Comparison of ENCODE assay signal across 14 cellular contexts in genomic region chr1:181129771-181130606, GRCh38. TPM values are rescaled to one million over a fixed set of nuclear protein-coding genes. Genes with fewer than 3 reads are reported as not detected.
DNase-seq lines count a peak whose midpoint lies in the region; ATAC-seq, FAIRE-seq and TF ChIP-seq lines count a peak whose summit lies in the region.
"Had no signal": no experiment of that assay in that cellular context is flagged by ENCODE, and none has a peak within 500 bp of the region (broad histone marks: within the 10 kb centered on the region; RNA-seq: fewer than 3 reads in every experiment).

No MANE protein-coding gene starts in this region.

- H3K79me2 ChIP-seq in H1 (ENCODE audit: control insufficient read depth in 1 of 2, insufficient read depth in 2 of 2, low read length in 2 of 2), result no peaks in the 10 kb centered on the region

- H3K18ac ChIP-seq in H1 (ENCODE audit: extremely low read depth, low read length), result peak overlapping the region; percentile 56; the same call in 1 of the 2 replicates

- no peak for ATAC-seq in A549

- H4K8ac ChIP-seq in H1 (ENCODE audit: extremely low read depth, insufficient read depth, low read length), result no peak overlapping the region

- no peak overlapping the region for H2AFZ ChIP-seq in H1 (ENCODE audit: low read length)

- H2AK5ac ChIP-seq in H1 (ENCODE audit: low read depth, low read length), result peak overlapping the region; percentile 7; the same call in 1 of the 2 replicates

- H2BK20ac ChIP-seq in H1 (ENCODE audit: low read length), result peak overlapping the region; percentile 49; the same call in 1 of the 2 replicates

- FAIRE-seq in A549 (lab: Jason Lieb, UNC) (no peak), H1 (lab: Jason Lieb, UNC) (no peak)
- FAIRE-seq: endometrium, kidney had no signal

- H3K36me3 ChIP-seq in H1 (ENCODE audit: control insufficient read depth in 2 of 4, insufficient read depth in 4 of 4, low read length in 3 of 4), result no peaks in the 10 kb centered on the region
- no peaks in the 10 kb centered on the region for H3K36me3 ChIP-seq in BE2C
- H3K36me3 ChIP-seq in A673 (ENCODE audit: insufficient read depth, low read length, poor library complexity, severe bottlenecking), result no peaks in the 10 kb centered on the region
- H3K36me3 ChIP-seq: breast epithelium, gastroesophageal sphincter had no signal

- no peak overlapping the region for H3K56ac ChIP-seq in H1 (replicated peaks; ENCODE audit: insufficient read length, low read depth, low read length)

- TF ChIP-seq EP300 in A549 (IDR thresholded peaks at IDR 0.05) (no peak), H1 (IDR thresholded peaks at IDR 0.05; ENCODE audit: borderline replicate concordance in 1 of 2, low read depth in 2 of 2, low read length in 2 of 2) (no peak)

- H3K4me3 ChIP-seq in A549 (no peak overlapping the region), GM12875 (ENCODE audit: low read depth, low read length) (peak overlapping the region; percentile 19), H1 (ENCODE audit: extremely low read depth in 1 of 4, insufficient read depth in 2 of 4, low read depth in 3 of 4, low read length in 4 of 4) (no peak overlapping the region), BE2C (ENCODE audit: low read depth, low read length) (no peak overlapping the region), A673 (ENCODE audit: low read depth, low read length, poor library complexity, severe bottlenecking) (no peak overlapping the region)
- H3K4me3 ChIP-seq: breast epithelium, gastroesophageal sphincter had no signal

- peak overlapping the region; percentile 94; the same call in 1 of the 2 replicates for H2BK12ac ChIP-seq in H1 (ENCODE audit: low read depth, low read length)

- H3K4me1 ChIP-seq in A549 (peaks cover 76% of the 10 kb centered on the region), H1 (replicated peaks in 1 of 4; ENCODE audit: control insufficient read depth in 3 of 4, insufficient read depth in 4 of 4, low read length in 3 of 4) (peaks cover 22 to 43% (median 32%) of the 10 kb centered on the region in 4 experiments), BE2C (peaks cover 8% of the 10 kb centered on the region), A673 (ENCODE audit: insufficient read depth, low read length, poor library complexity, severe bottlenecking) (peaks cover 32% of the 10 kb centered on the region)

- no peaks in the 10 kb centered on the region for H3K79me1 ChIP-seq in H1 (ENCODE audit: low read depth, low read length)

- H3K4ac ChIP-seq in H1 (replicated peaks; ENCODE audit: insufficient read length, low read depth, low read length), result peak overlapping the region; percentile 30

- H4K5ac ChIP-seq in H1 (ENCODE audit: insufficient read length, low read depth, low read length), result no peak overlapping the region

- peak overlapping the region; percentile 100 for H2BK15ac ChIP-seq in H1 (ENCODE audit: low read length)

- H3K14ac ChIP-seq in H1 (ENCODE audit: insufficient read length), result no peak overlapping the region

- H3K9me3 ChIP-seq in A549 (no peaks in the 10 kb centered on the region), H1 (ENCODE audit: insufficient read depth in 2 of 2, low read depth in 1 of 2, low read length in 1 of 2) (no peaks in the 10 kb centered on the region), BE2C (no peaks in the 10 kb centered on the region), A673 (ENCODE audit: low read depth, low read length, poor library complexity, severe bottlenecking) (no peaks in the 10 kb centered on the region)
- H3K9me3 ChIP-seq: breast epithelium, gastroesophageal sphincter had no signal

- peak overlapping the region; percentile 81 for H4K91ac ChIP-seq in H1 (replicated peaks; ENCODE audit: insufficient read length, low read length)

- TF ChIP-seq POLR2A in A549 (IDR thresholded peaks at IDR 0.05; ENCODE audit: low read length) (no peak), H1 (IDR thresholded peaks at IDR 0.05; ENCODE audit: control extremely low read depth in 1 of 2, low read depth in 2 of 2, low read length in 2 of 2) (no peak)

- intact Hi-C loops in A673 (cut with micrococcal nuclease; ENCODE audit: unreplicated experiment), result no loop called here

- no peak for TF ChIP-seq CTCF in A549 (IDR thresholded peaks at IDR 0.05)
- no peak for TF ChIP-seq CTCF in GM12875 (IDR thresholded peaks at IDR 0.05; ENCODE audit: borderline replicate concordance, insufficient read depth, low read depth, low read length)
- no peak for TF ChIP-seq CTCF in H1 (IDR thresholded peaks at IDR 0.05; ENCODE audit: control extremely low read depth in 1 of 3, insufficient read depth in 1 of 3, low read depth in 1 of 3, low read length in 3 of 3)
- TF ChIP-seq CTCF in BE2C (IDR thresholded peaks at IDR 0.05; ENCODE audit: low read depth, low read length), result no peak
- TF ChIP-seq CTCF in A673 (conservative IDR thresholded peaks at IDR 0.05; ENCODE audit: low read depth, low read length), result no peak

- H3K27ac ChIP-seq in A549 (peak overlapping the region; percentile 73 to 90), H1 (ENCODE audit: low read depth, low read length) (no peak overlapping the region), A673 (ENCODE audit: low read depth, low read length, poor library complexity, severe bottlenecking) (no peak overlapping the region)
- H3K27ac ChIP-seq: breast epithelium had no signal

- BruUV-seq in A673 (replicated peaks; lab: Mats Ljungman, UMichigan), result no TSS peak

- no peaks in the 10 kb centered on the region for H3K23me2 ChIP-seq in H1 (ENCODE audit: low read depth, low read length)

- DNase-seq in A549 (ENCODE audit: low read depth in 1 of 2, low spot score in 1 of 2) (no peak), NAMALWA (ENCODE audit: low spot score) (peak; percentile 71), H1 (ENCODE audit: low read depth in 1 of 2, low spot score in 2 of 2) (no peak), BE2C (no peak), A673 (ENCODE audit: low spot score) (no peak), NCI-H2081 treated with DMSO at 0.1 percent for 48 hours (lab: John Stamatoyannopoulos, UW) (no peak), NCI-H1417 (lab: John Stamatoyannopoulos, UW) (no peak)
- DNase-seq: kidney; NCI-H2171 treated with DMSO at 0.1 percent for 48 hours; stimulated activated CD4-positive, alpha-beta T cell treated with anti-CD3 and anti-CD28 coated beads, Interleukin-2, amount 100 ng/mL, for 24 hours had no signal

- H3K4me2 ChIP-seq in A549 (no peak overlapping the region), H1 (ENCODE audit: insufficient read depth in 1 of 2, low read depth in 2 of 2, low read length in 2 of 2) (peak overlapping the region in 1 of 2 experiments; percentile 71; a peak in 1 of 4 replicates)

- no peaks in the 10 kb centered on the region; a peak in 2 of 7 replicates for H3K27me3 ChIP-seq in H1 (replicated peaks in 1 of 4; ENCODE audit: control insufficient read depth in 3 of 4, extremely low read depth in 1 of 4, insufficient read depth in 3 of 4, low read length in 3 of 4)
- H3K27me3 ChIP-seq in BE2C, result no peaks in the 10 kb centered on the region
- no peaks in the 10 kb centered on the region for H3K27me3 ChIP-seq in A673 (replicated peaks; ENCODE audit: insufficient read depth, low read depth, low read length, poor library complexity)
- H3K27me3 ChIP-seq: breast epithelium, gastroesophageal sphincter had no signal

- POLR2A ChIA-PET in A549 (lab: Yijun Ruan, JAX), result interaction anchor here (1.0 kb wide), 1 partner anchor 25 kb away, joined by 3 read pairs; no protein-coding TSS in a partner anchor
- POLR2A ChIA-PET in H1 (lab: Charles Lee; ENCODE audit: partially characterized antibody), result interaction anchor here (1.1 kb wide), 1 partner anchor 41 kb away, joined by 3 read pairs; the partner anchor contains the start of gene IER5
- POLR2A ChIA-PET in A673 (lab: Charles Lee; ENCODE audit: low non-redundant PET), result no interaction called here

- peak overlapping the region; percentile 66; the same call in 1 of the 2 replicates for H2BK5ac ChIP-seq in H1 (ENCODE audit: low read depth, low read length)

- CTCF ChIA-PET in A549 (lab: Yijun Ruan, JAX), result interaction anchor here (0.6 to 48.3 kb wide), 4 partner anchors 9 to 33 kb away, joined by 3 to 774 read pairs (median 4); no protein-coding TSS in a partner anchor
- CTCF ChIA-PET in H1 (lab: Charles Lee; ENCODE audit: partially characterized antibody), result interaction anchor here (0.6 to 4.7 kb wide), 6 partner anchors 12 to 1044 kb away, joined by 3 to 28 read pairs (median 4); no protein-coding TSS in a partner anchor
- CTCF ChIA-PET in A673 (lab: Charles Lee), result no interaction called here

- no peak overlapping the region for H3K9ac ChIP-seq in H1 (replicated peaks in 1 of 4; ENCODE audit: extremely low read depth in 1 of 4, low read depth in 3 of 4, low read length in 3 of 4)

- H3K23ac ChIP-seq in H1 (ENCODE audit: insufficient read length), result no peak overlapping the region

- no peak for TF ChIP-seq RAD21 in A549 (conservative IDR thresholded peaks at IDR 0.05 in 1 of 2, IDR thresholded peaks at IDR 0.05 in 1 of 2)
- TF ChIP-seq RAD21 in H1 (IDR thresholded peaks at IDR 0.05 in 1 of 2, conservative IDR thresholded peaks at IDR 0.05 in 1 of 2; ENCODE audit: low read depth in 2 of 2, low read length in 2 of 2), result no peak

- 95% methylated on average over 12 of the region's 13 CpGs for WGBS in A549 (ENCODE audit: missing lambda C conversion rate)
- WGBS in H1 (ENCODE audit: extremely low coverage in 1 of 2, insufficient coverage in 1 of 2, insufficient read length in 1 of 2, insufficient replicate concordance in 2 of 2, low coverage in 1 of 2, low lambda C conversion rate in 2 of 2, missing lambda C conversion rate in 1 of 2), 2 experiments, result 85% methylated on average over 13 of the region's 13 CpGs; no CpG with 5 or more reads in 1 of the 2 experiments

- H2BK120ac ChIP-seq in H1 (replicated peaks; ENCODE audit: low read depth, low read length), result peak overlapping the region; percentile 36

- no peaks in the 10 kb centered on the region for H4K20me1 ChIP-seq in H1 (replicated peaks in 1 of 2; ENCODE audit: control insufficient read depth in 1 of 2, insufficient read depth in 2 of 2, low read length in 2 of 2)

RNA-seq across cellular contexts. Expression of gene IER5, which starts 41.5 kb away (rescaled TPM):
- polyA plus RNA-seq in A549 (2011; rRNA removed), result 21.2 and 26.8 TPM in 2 replicates
- 26.3 and 34.1 TPM in 2 replicates for polyA plus RNA-seq in A549 (2012; cell fraction: cytosol; rRNA removed)
- 60.6 and 73.2 TPM in 2 replicates for polyA plus RNA-seq in A549 (2012; cell fraction: nucleus; rRNA removed)
- polyA plus RNA-seq in A549 (2017; fragmentation: RNase III; extraction: RNeasy Plus Mini Kit Qiagen cat#74134 plus additional on column Dnase treatment), result 40.2 to 43.4 TPM (median 40.5 TPM) in 3 replicates
- polyA minus RNA-seq in A549 (2011; rRNA and poly(A)+ RNA removed), result 20.8 and 29.5 TPM in 2 replicates
- 7.1 and 7.7 TPM in 2 replicates for total RNA-seq in H1 (2021; fragmentation: NEBNext Ultra II Directional; extraction: Animal tissue kit (Norgen Biotek cat#: 25700))
- polyA plus RNA-seq in H1 (2011; rRNA removed), result 3.5 and 4.3 TPM in 2 replicates
- 5.5 TPM for polyA plus RNA-seq in H1 (2011; cell fraction: cytosol; rRNA removed)
- 6.0 TPM for polyA plus RNA-seq in H1 (2011; cell fraction: nucleus; rRNA removed)
- 7.1 to 7.5 TPM (median 7.2 TPM) in 4 replicates for polyA plus RNA-seq in H1 (2012, experiment 1 of 2)
- 6.3 TPM for polyA plus RNA-seq in H1 (2012, experiment 2 of 2)
- polyA plus RNA-seq in H1 (2013, experiment 1 of 2), result 3.4 TPM
- 3.4 TPM for polyA plus RNA-seq in H1 (2013, experiment 2 of 2)
- 3.2 and 4.0 TPM in 2 replicates for polyA minus RNA-seq in H1 (2011; rRNA and poly(A)+ RNA removed)
- polyA minus RNA-seq in H1 (2011; cell fraction: cytosol; rRNA and poly(A)+ RNA removed), result 6.9 TPM
- polyA minus RNA-seq in H1 (2011; cell fraction: nucleus; rRNA and poly(A)+ RNA removed), result 14.5 TPM
- 9.9 TPM for polyA plus RNA-seq in BE2C (2012; ENCODE audit: insufficient read depth, insufficient read length, low read depth)
- total RNA-seq in A673 (2021), result 25.5 and 28.2 TPM in 2 replicates

Comparison
In these comparisons a context has a peak if more than half of its experiments do, and no peak if none do; other contexts are left out.
1. H3K27ac ChIP-seq: peak in A549 (2 of 2); none in H1 (single experiment) and A673 (single experiment).
2. Of the 18 proteins assayed by ChIP-seq in both H1 and A549: peak only in H1: none; only in A549: MAFK and MAX; in both: none; in neither: 16.